In genomic region chr5:106361905-106362304, GRCh38 we compare ENCODE assay signal across 35 cellular contexts.
"Had no signal": no experiment of that assay in that cellular context is flagged by ENCODE, and none has a peak within 500 bp of the region (broad histone marks: within the 10 kb centered on the region; RNA-seq: fewer than 3 reads in every experiment).

No MANE protein-coding gene starts in this region.

- DNase-seq: Karpas-422, Kasumi-1, MG63, MM.1S, MV-4-11, NCI-H1048, NCI-H1092, NCI-H1092 treated with DMSO at 0.1 percent for 48 hours, NCI-H1105, NCI-H1105 treated with DMSO at 0.1 percent for 48 hours, NCI-H1417, NCI-H1417 treated with DMSO at 0.1 percent for 48 hours, NCI-H1436, NCI-H1436 treated with DMSO at 0.1 percent for 48 hours, NCI-H146, NCI-H1694, NCI-H1694 treated with DMSO at 0.1 percent for 48 hours, NCI-H187, NCI-H187 treated with DMSO at 0.1 percent for 48 hours, NCI-H1930, NCI-H2029, NCI-H2029 treated with DMSO at 0.1 percent for 48 hours, NCI-H2081, NCI-H2081 treated with DMSO at 0.1 percent for 48 hours, NCI-H2107, NCI-H2171, NCI-H2171 treated with DMSO at 0.1 percent for 48 hours, NCI-H2227 treated with DMSO at 0.1 percent for 48 hours, NCI-H226, NCI-H345, NCI-H446, NCI-H446 treated with DMSO at 0.1 percent for 48 hours, NCI-H510A, NCI-H510A treated with DMSO at 0.1 percent for 48 hours, NCI-H524 had no signal

- H3K4me3 ChIP-seq: MG63 had no signal

- H3K36me3 ChIP-seq: MG63 had no signal

- H3K9me3 ChIP-seq: MG63 had no signal

- H3K27me3 ChIP-seq: MG63 had no signal
